Comparison of ENCODE assay signal across 14 cellular contexts in genomic region chr1:208202333-208202987, GRCh38. TPM values are rescaled to one million over a fixed set of nuclear protein-coding genes. Genes with fewer than 3 reads are reported as not detected.
DNase-seq lines count a peak whose midpoint lies in the region; ATAC-seq, FAIRE-seq and TF ChIP-seq lines count a peak whose summit lies in the region.
"Had no signal": no experiment of that assay in that cellular context is flagged by ENCODE, and none has a peak within 500 bp of the region (broad histone marks: within the 10 kb centered on the region; RNA-seq: fewer than 3 reads in every experiment).

No MANE protein-coding gene starts in this region.

- H3K4me1 Mint-ChIP-seq in astrocyte (ENCODE audit: low read depth, unreplicated experiment), result peaks cover 22% of the 10 kb centered on the region
- H3K4me1 Mint-ChIP-seq: activated naive CD8-positive, alpha-beta T cell treated with anti-CD3 and anti-CD28 coated beads, Interleukin-2, amount 10 ng/mL, durations not matched to agents 7 days and 5 days; naive B cell; stimulated activated memory B cell treated with anti-CD40 and anti-IgM and Interleukin-4, amounts not matched to agents 10 μg/mL and 1 μg/mL and 100 μg/mL, for 72 hours had no signal

- H3K4me1 ChIP-seq in right cardiac atrium (ENCODE audit: control insufficient read depth, insufficient read depth, low read length) (peaks cover 30% of the 10 kb centered on the region), astrocyte (ENCODE audit: insufficient read depth, low read length) (peaks cover 45% of the 10 kb centered on the region), muscle layer of duodenum (ENCODE audit: control insufficient read depth in 1 of 2, insufficient read depth in 2 of 2, low read length in 2 of 2) (peaks cover 21 to 27% of the 10 kb centered on the region in 2 donors), vagina (peaks cover 64% of the 10 kb centered on the region), foreskin keratinocyte (peaks cover 19% of the 10 kb centered on the region)
- H3K4me1 ChIP-seq: HAP-1 had no signal

- H3K9me3 Mint-ChIP-seq in astrocyte (ENCODE audit: unreplicated experiment), result no peaks in the 10 kb centered on the region
- H3K9me3 Mint-ChIP-seq: activated naive CD8-positive, alpha-beta T cell treated with anti-CD3 and anti-CD28 coated beads, Interleukin-2, amount 10 ng/mL, durations not matched to agents 7 days and 5 days; naive B cell; stimulated activated memory B cell treated with anti-CD40 and anti-IgM and Interleukin-4, amounts not matched to agents 10 μg/mL and 1 μg/mL and 100 μg/mL, for 72 hours had no signal

- no peaks in the 10 kb centered on the region for H3K79me2 ChIP-seq in astrocyte (ENCODE audit: insufficient read depth, low read length)

- DNase-seq in right cardiac atrium (no peak), left cardiac atrium (no peak), astrocyte (ENCODE audit: low read depth) (no peak), vagina (ENCODE audit: extremely low spot score in 2 of 2) (no peak), foreskin keratinocyte (no peak)
- no peak for DNase-seq in central memory CD4-positive, alpha-beta T cell
- DNase-seq: activated naive CD8-positive, alpha-beta T cell treated with anti-CD3 and anti-CD28 coated beads, Interleukin-2, amount 10 ng/mL, durations not matched to agents 7 days and 5 days; AML-193; naive B cell; T-helper 2 cell had no signal

- peak overlapping the region; percentile 78 for H3K4me2 ChIP-seq in astrocyte (ENCODE audit: low read length)

- no peak for TF ChIP-seq POLR2A in vagina (IDR thresholded peaks at IDR 0.05)

- H3K36me3 ChIP-seq in astrocyte (ENCODE audit: insufficient read depth, low read length), result no peaks in the 10 kb centered on the region
- H3K36me3 ChIP-seq in muscle layer of duodenum (ENCODE audit: control insufficient read depth in 1 of 2, insufficient read depth in 2 of 2, low read length in 2 of 2), result peaks cover 5 to 12% of the 10 kb centered on the region in 2 donors
- no peaks in the 10 kb centered on the region for H3K36me3 ChIP-seq in vagina
- H3K36me3 ChIP-seq: HAP-1 had no signal

- 80% methylated on average over 5 of the region's 5 CpGs for WGBS in right cardiac atrium

- H3K27ac ChIP-seq in right cardiac atrium (ENCODE audit: low read length) (peak overlapping the region; percentile 92), astrocyte (ENCODE audit: low read depth, low read length) (peak overlapping the region; percentile 82), muscle layer of duodenum (ENCODE audit: low read length) (peak overlapping the region; percentile 56), vagina (peak overlapping the region; percentile 67), foreskin keratinocyte (no peak overlapping the region)

- ATAC-seq in right cardiac atrium (no peak), left cardiac atrium (no peak), foreskin keratinocyte (no peak), HG02884 (IDR thresholded peaks at IDR 0.05; ENCODE audit: unreplicated experiment) (no peak)

- intact Hi-C loops in right cardiac atrium (cut with DNase I) (loop anchor here in 1 of 4 donors (5.0 kb wide), 1 partner anchor 35 kb away; no protein-coding TSS in a partner anchor), left cardiac atrium (cut with DNase I) (loop anchor here in 1 of 2 donors (5.0 kb wide), 1 partner anchor 40 kb away; the partner anchor contains the start of gene PLXNA2), vagina (cut with DNase I) (no loop called here)

- FAIRE-seq in astrocyte (lab: Jason Lieb, UNC), result no peak

- no peak overlapping the region for H3K4me3 Mint-ChIP-seq in astrocyte (ENCODE audit: unreplicated experiment)
- H3K4me3 Mint-ChIP-seq: activated naive CD8-positive, alpha-beta T cell treated with anti-CD3 and anti-CD28 coated beads, Interleukin-2, amount 10 ng/mL, durations not matched to agents 7 days and 5 days; naive B cell; stimulated activated memory B cell treated with anti-CD40 and anti-IgM and Interleukin-4, amounts not matched to agents 10 μg/mL and 1 μg/mL and 100 μg/mL, for 72 hours had no signal

- peak overlapping the region; percentile 39 for H3K9ac ChIP-seq in astrocyte (ENCODE audit: low read length)

- no peaks in the 10 kb centered on the region for H3K36me3 Mint-ChIP-seq in astrocyte (ENCODE audit: low read depth, unreplicated experiment)
- H3K36me3 Mint-ChIP-seq: activated naive CD8-positive, alpha-beta T cell treated with anti-CD3 and anti-CD28 coated beads, Interleukin-2, amount 10 ng/mL, durations not matched to agents 7 days and 5 days; naive B cell; stimulated activated memory B cell treated with anti-CD40 and anti-IgM and Interleukin-4, amounts not matched to agents 10 μg/mL and 1 μg/mL and 100 μg/mL, for 72 hours had no signal

- H3K27me3 ChIP-seq in right cardiac atrium (ENCODE audit: control insufficient read depth, insufficient read depth) (no peaks in the 10 kb centered on the region), astrocyte (ENCODE audit: insufficient read depth, low read length) (no peaks in the 10 kb centered on the region), muscle layer of duodenum (ENCODE audit: low read depth, low read length) (no peaks in the 10 kb centered on the region), vagina (no peaks in the 10 kb centered on the region), foreskin keratinocyte (no peaks in the 10 kb centered on the region)

- H3K9me3 ChIP-seq in right cardiac atrium (ENCODE audit: control insufficient read depth, low read length) (no peaks in the 10 kb centered on the region), astrocyte (ENCODE audit: insufficient read depth, low read depth, low read length) (no peaks in the 10 kb centered on the region), muscle layer of duodenum (ENCODE audit: control insufficient read depth in 1 of 2, low read length in 2 of 2) (no peaks in the 10 kb centered on the region), vagina (no peaks in the 10 kb centered on the region)
- H3K9me3 ChIP-seq: HAP-1 had no signal

- TF ChIP-seq CTCF in astrocyte (IDR thresholded peaks at IDR 0.05; ENCODE audit: insufficient read depth, low read depth, low read length), result no peak
- no peak for TF ChIP-seq CTCF in vagina (IDR thresholded peaks at IDR 0.05)
- no peak for TF ChIP-seq CTCF in foreskin keratinocyte (conservative IDR thresholded peaks at IDR 0.05)

- H3K27ac Mint-ChIP-seq in astrocyte (ENCODE audit: unreplicated experiment), result peak overlapping the region; percentile 43
- H3K27ac Mint-ChIP-seq: activated naive CD8-positive, alpha-beta T cell treated with anti-CD3 and anti-CD28 coated beads, Interleukin-2, amount 10 ng/mL, durations not matched to agents 7 days and 5 days; naive B cell; stimulated activated memory B cell treated with anti-CD40 and anti-IgM and Interleukin-4, amounts not matched to agents 10 μg/mL and 1 μg/mL and 100 μg/mL, for 72 hours had no signal

- H2AFZ ChIP-seq in astrocyte (ENCODE audit: low read depth, low read length), result no peak overlapping the region

- H4K20me1 ChIP-seq in astrocyte (ENCODE audit: insufficient read depth, low read length), result no peaks in the 10 kb centered on the region

- no peaks in the 10 kb centered on the region for H3K27me3 Mint-ChIP-seq in astrocyte (ENCODE audit: low read depth, unreplicated experiment)
- H3K27me3 Mint-ChIP-seq: activated naive CD8-positive, alpha-beta T cell treated with anti-CD3 and anti-CD28 coated beads, Interleukin-2, amount 10 ng/mL, durations not matched to agents 7 days and 5 days; naive B cell; stimulated activated memory B cell treated with anti-CD40 and anti-IgM and Interleukin-4, amounts not matched to agents 10 μg/mL and 1 μg/mL and 100 μg/mL, for 72 hours had no signal

- H3K4me3 ChIP-seq in right cardiac atrium (ENCODE audit: low read length) (no peak overlapping the region), astrocyte (ENCODE audit: insufficient read depth, low read depth, low read length) (no peak overlapping the region), muscle layer of duodenum (ENCODE audit: low read depth in 1 of 2, low read length in 2 of 2) (no peak overlapping the region), vagina (no peak overlapping the region)
- H3K4me3 ChIP-seq: HAP-1 had no signal

RNA-seq across cellular contexts. Expression of gene PLXNA2, which starts 41.7 kb away (rescaled TPM):
- total RNA-seq in right cardiac atrium, result 10 to 100 TPM; 16.2 to 26.6 (median 16.8) TPM
- 7.3 TPM for polyA plus RNA-seq in right cardiac atrium
- 10 to 100 TPM; 13.3 to 43.4 TPM for total RNA-seq in left cardiac atrium
- 16.3 and 17.7 TPM in 2 replicates for total RNA-seq in astrocyte
- 38.3 TPM for total RNA-seq in vagina
- 18.9 and 20.6 TPM in 2 replicates for total RNA-seq in foreskin keratinocyte
- 6.7 and 8.2 TPM in 2 replicates for polyA plus RNA-seq in foreskin keratinocyte
